Comparison of ENCODE assay signal across 1 cellular context in the genomic region with DNA sequence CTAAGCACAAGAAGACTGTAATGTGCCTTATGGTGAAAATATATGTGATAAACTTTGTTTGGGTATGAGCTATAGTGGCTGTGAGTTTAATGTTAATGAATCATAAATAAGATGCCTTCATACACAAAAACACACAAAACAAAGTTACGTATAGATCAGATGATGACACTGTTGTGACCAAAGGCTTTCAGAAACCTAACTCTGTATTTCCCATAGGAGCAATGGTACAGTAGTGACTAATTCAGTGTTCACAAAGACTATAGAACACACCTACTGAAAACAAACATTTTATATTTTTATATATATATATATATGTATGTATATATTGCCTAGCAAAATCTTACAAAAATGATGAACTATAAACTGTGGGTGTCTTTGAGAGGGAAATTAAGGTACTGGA.
TF ChIP-seq lines count a peak whose summit lies in the region.

No MANE protein-coding gene starts in this region.

TF ChIP-seq in HCT116, 20 proteins besides CTCF, POLR2A, EP300 and RAD21 (continued from another document):
- TF ChIP-seq, protein P1, sequence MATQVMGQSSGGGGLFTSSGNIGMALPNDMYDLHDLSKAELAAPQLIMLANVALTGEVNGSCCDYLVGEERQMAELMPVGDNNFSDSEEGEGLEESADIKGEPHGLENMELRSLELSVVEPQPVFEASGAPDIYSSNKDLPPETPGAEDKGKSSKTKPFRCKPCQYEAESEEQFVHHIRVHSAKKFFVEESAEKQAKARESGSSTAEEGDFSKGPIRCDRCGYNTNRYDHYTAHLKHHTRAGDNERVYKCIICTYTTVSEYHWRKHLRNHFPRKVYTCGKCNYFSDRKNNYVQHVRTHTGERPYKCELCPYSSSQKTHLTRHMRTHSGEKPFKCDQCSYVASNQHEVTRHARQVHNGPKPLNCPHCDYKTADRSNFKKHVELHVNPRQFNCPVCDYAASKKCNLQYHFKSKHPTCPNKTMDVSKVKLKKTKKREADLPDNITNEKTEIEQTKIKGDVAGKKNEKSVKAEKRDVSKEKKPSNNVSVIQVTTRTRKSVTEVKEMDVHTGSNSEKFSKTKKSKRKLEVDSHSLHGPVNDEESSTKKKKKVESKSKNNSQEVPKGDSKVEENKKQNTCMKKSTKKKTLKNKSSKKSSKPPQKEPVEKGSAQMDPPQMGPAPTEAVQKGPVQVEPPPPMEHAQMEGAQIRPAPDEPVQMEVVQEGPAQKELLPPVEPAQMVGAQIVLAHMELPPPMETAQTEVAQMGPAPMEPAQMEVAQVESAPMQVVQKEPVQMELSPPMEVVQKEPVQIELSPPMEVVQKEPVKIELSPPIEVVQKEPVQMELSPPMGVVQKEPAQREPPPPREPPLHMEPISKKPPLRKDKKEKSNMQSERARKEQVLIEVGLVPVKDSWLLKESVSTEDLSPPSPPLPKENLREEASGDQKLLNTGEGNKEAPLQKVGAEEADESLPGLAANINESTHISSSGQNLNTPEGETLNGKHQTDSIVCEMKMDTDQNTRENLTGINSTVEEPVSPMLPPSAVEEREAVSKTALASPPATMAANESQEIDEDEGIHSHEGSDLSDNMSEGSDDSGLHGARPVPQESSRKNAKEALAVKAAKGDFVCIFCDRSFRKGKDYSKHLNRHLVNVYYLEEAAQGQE (IDR thresholded peaks at IDR 0.05; ENCODE audit: low read depth) = no peak
- TF ChIP-seq SIN3A (IDR thresholded peaks at IDR 0.05; ENCODE audit: low read depth) = no peak
- no peak for TF ChIP-seq EZH2 (IDR thresholded peaks at IDR 0.05)
- no peak for TF ChIP-seq POLR2AphosphoS5 (IDR thresholded peaks at IDR 0.05; ENCODE audit: low read depth, low read length)
- no peak for TF ChIP-seq CEBPB (IDR thresholded peaks at IDR 0.05; ENCODE audit: low read depth)
- no peak for TF ChIP-seq ZFX (IDR thresholded peaks at IDR 0.05)
- TF ChIP-seq, protein P2, sequence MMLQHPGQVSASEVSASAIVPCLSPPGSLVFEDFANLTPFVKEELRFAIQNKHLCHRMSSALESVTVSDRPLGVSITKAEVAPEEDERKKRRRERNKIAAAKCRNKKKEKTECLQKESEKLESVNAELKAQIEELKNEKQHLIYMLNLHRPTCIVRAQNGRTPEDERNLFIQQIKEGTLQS (IDR thresholded peaks at IDR 0.05) = no peak
- TF ChIP-seq TCF7L2 (IDR thresholded peaks at IDR 0.05; ENCODE audit: borderline replicate concordance, extremely low read depth, insufficient read depth, insufficient read length) = no peak
- TF ChIP-seq SRF (IDR thresholded peaks at IDR 0.05; ENCODE audit: low read depth) = no peak
- no peak for TF ChIP-seq SP1 (IDR thresholded peaks at IDR 0.05; ENCODE audit: low read depth)
- TF ChIP-seq, protein P3, sequence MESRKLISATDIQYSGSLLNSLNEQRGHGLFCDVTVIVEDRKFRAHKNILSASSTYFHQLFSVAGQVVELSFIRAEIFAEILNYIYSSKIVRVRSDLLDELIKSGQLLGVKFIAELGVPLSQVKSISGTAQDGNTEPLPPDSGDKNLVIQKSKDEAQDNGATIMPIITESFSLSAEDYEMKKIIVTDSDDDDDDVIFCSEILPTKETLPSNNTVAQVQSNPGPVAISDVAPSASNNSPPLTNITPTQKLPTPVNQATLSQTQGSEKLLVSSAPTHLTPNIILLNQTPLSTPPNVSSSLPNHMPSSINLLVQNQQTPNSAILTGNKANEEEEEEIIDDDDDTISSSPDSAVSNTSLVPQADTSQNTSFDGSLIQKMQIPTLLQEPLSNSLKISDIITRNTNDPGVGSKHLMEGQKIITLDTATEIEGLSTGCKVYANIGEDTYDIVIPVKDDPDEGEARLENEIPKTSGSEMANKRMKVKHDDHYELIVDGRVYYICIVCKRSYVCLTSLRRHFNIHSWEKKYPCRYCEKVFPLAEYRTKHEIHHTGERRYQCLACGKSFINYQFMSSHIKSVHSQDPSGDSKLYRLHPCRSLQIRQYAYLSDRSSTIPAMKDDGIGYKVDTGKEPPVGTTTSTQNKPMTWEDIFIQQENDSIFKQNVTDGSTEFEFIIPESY (IDR thresholded peaks at IDR 0.05; ENCODE audit: extremely low read depth, insufficient replicate concordance, low read length) = no peak
- TF ChIP-seq ELF1 (IDR thresholded peaks at IDR 0.05; ENCODE audit: borderline replicate concordance, low read depth) = no peak
- TF ChIP-seq JUND (IDR thresholded peaks at IDR 0.05) = no peak
- no peak for TF ChIP-seq ZNF274 (IDR thresholded peaks at IDR 0.05; ENCODE audit: low read depth, low read length)
- TF ChIP-seq, protein P4, sequence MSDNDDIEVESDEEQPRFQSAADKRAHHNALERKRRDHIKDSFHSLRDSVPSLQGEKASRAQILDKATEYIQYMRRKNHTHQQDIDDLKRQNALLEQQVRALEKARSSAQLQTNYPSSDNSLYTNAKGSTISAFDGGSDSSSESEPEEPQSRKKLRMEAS (IDR thresholded peaks at IDR 0.05) = no peak
